Comparison of ENCODE assay signal across 11 cellular contexts in the genomic region with DNA sequence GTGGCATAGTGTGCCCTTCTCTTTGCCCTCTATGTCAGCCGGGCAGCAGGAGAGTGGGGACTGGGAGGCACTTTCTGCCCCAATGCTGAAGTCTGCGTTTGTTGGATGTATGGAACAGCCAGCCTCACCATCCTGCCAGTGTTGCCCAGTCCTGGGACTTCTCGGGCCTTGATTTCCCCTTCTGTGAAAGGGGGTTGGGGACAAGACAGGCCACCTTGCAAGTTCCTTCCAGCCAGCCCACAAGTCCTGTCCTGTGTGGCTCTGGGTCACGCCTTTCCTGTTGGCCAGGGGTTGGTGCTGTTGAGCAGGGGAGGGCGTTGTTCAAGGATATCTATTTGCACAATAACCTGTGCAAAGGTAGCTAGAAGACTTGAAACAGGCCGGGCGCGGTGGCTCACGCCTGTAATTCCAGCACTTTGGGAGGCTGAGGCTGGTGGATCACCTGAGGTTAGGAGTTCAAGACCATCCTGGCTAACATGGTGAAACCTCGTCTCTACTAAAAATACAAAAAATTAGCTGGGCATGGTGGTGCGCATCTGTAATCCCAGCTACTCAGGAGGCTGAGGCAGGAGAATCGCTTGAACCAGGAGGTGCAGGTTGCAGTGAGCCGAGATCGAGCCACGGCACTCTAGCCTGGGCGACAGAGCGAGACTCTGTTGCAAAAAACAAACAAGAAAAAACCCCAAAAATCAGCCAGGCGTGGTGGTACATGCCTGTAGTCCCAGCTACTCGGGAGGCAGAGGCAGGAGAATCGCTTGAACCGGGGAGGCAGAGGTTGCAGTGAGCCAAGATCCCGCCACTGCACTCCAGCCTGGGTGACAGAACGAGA. TPM values are rescaled to one million over a fixed set of nuclear protein-coding genes. Genes with fewer than 3 reads are reported as not detected.
DNase-seq lines count a peak whose midpoint lies in the region; ATAC-seq and TF ChIP-seq lines count a peak whose summit lies in the region.
"Not testable (repeated sequence)": the region's sequence is repeated elsewhere in the genome, so short reads cannot be mapped to it uniquely, and the experiment has no call there.
"Had no signal": no experiment of that assay in that cellular context is flagged by ENCODE, and none has a peak within 500 bp of the region (broad histone marks: within the 10 kb centered on the region; RNA-seq: fewer than 3 reads in every experiment).

No MANE protein-coding gene starts in this region.

- H3K4me2 ChIP-seq in SU-DHL-6 (ENCODE audit: low read depth, low read length, poor library complexity, severe bottlenecking): peak overlapping the region; percentile 63

- not testable (repeated sequence) for H3K4me3 ChIP-seq in A673 (ENCODE audit: low read depth, low read length, poor library complexity, severe bottlenecking); NB4 (ENCODE audit: low read depth, low read length); SU-DHL-6 (ENCODE audit: insufficient read depth, low read length, poor library complexity, severe bottlenecking); right lobe of liver; prostate gland

- H3K27me3 ChIP-seq in A673 (replicated peaks; ENCODE audit: insufficient read depth, low read depth, low read length, poor library complexity); SU-DHL-6 (ENCODE audit: low read length); right lobe of liver; prostate gland (replicated peaks; ENCODE audit: insufficient read depth): not testable (repeated sequence)

- H3K36me3 ChIP-seq in A673 (ENCODE audit: insufficient read depth, low read length, poor library complexity, severe bottlenecking); SU-DHL-6 (ENCODE audit: low read length); right lobe of liver; prostate gland: not testable (repeated sequence)

- H4K20me1 ChIP-seq in SU-DHL-6 (ENCODE audit: low read depth, low read length): not testable (repeated sequence)

- peak overlapping the region; percentile 44 for H3K4me3 Mint-ChIP-seq in activated naive CD4-positive, alpha-beta T cell treated with anti-CD3 and anti-CD28 coated beads, Interleukin-2, amount 50 U/mL, for 24 hours
- H3K4me3 Mint-ChIP-seq in effector memory CD8-positive, alpha-beta T cell: peak overlapping the region; percentile 74 to 76

- not testable (repeated sequence) for TF ChIP-seq POLR2A in NB4 (IDR thresholded peaks at IDR 0.05; ENCODE audit: extremely low read depth, insufficient read length); right lobe of liver (IDR thresholded peaks at IDR 0.05); prostate gland (IDR thresholded peaks at IDR 0.05)

- BruUV-seq in A673 (replicated peaks; lab: Mats Ljungman, UMichigan): not testable (repeated sequence)

- peaks cover 16% of the 10 kb centered on the region for H3K4me1 ChIP-seq in A673 (ENCODE audit: insufficient read depth, low read length, poor library complexity, severe bottlenecking)
- H3K4me1 ChIP-seq in right lobe of liver: peaks cover 0 to 43% (median 15%) of the 10 kb centered on the region in 4 donors
- peaks cover 14% of the 10 kb centered on the region for H3K4me1 ChIP-seq in prostate gland (replicated peaks)

- not testable (repeated sequence) for H3K9me3 ChIP-seq in A673 (ENCODE audit: low read depth, low read length, poor library complexity, severe bottlenecking); SU-DHL-6 (ENCODE audit: insufficient read depth, low read length); right lobe of liver; prostate gland

- H3K4me1 Mint-ChIP-seq in activated naive CD4-positive, alpha-beta T cell treated with anti-CD3 and anti-CD28 coated beads, Interleukin-2, amount 50 U/mL, for 24 hours: peaks cover 56% of the 10 kb centered on the region
- peaks cover 41 to 48% of the 10 kb centered on the region in 2 donors for H3K4me1 Mint-ChIP-seq in effector memory CD8-positive, alpha-beta T cell (ENCODE audit: low read depth in 2 of 2)

- H3K27ac ChIP-seq in A673 (ENCODE audit: low read depth, low read length, poor library complexity, severe bottlenecking); prostate gland: not testable (repeated sequence)
- H3K27ac ChIP-seq in SU-DHL-6 (ENCODE audit: low read depth, low read length) (peak overlapping the region; percentile 49), right lobe of liver (peak overlapping the region in 1 of 3 donors; percentile 31)

- intact Hi-C loops in A673 (cut with micrococcal nuclease; ENCODE audit: unreplicated experiment); right lobe of liver (cut with DNase I); prostate gland (cut with DNase I): not testable (repeated sequence)

- H3K79me2 ChIP-seq in SU-DHL-6 (ENCODE audit: insufficient read depth, low read length): peaks cover 27% of the 10 kb centered on the region

- not testable (repeated sequence) for H3K9me3 Mint-ChIP-seq in activated naive CD4-positive, alpha-beta T cell treated with anti-CD3 and anti-CD28 coated beads, Interleukin-2, amount 50 U/mL, for 24 hours; effector memory CD8-positive, alpha-beta T cell

- 33% methylated on average over 16 of the region's 23 CpGs for WGBS in right lobe of liver (ENCODE audit: insufficient coverage, low coverage, low lambda C conversion rate, missing lambda C conversion rate)
- WGBS in prostate gland: 78% methylated on average over 23 of the region's 23 CpGs

- not testable (repeated sequence) for H3K36me3 Mint-ChIP-seq in activated naive CD4-positive, alpha-beta T cell treated with anti-CD3 and anti-CD28 coated beads, Interleukin-2, amount 50 U/mL, for 24 hours
- peaks cover 13% of the 10 kb centered on the region for H3K36me3 Mint-ChIP-seq in effector memory CD8-positive, alpha-beta T cell (ENCODE audit: insufficient read depth)

- peak overlapping the region; percentile 30 for H3K27ac Mint-ChIP-seq in activated naive CD4-positive, alpha-beta T cell treated with anti-CD3 and anti-CD28 coated beads, Interleukin-2, amount 50 U/mL, for 24 hours
- H3K27ac Mint-ChIP-seq in effector memory CD8-positive, alpha-beta T cell: peak overlapping the region; percentile 49

- H3K9me2 ChIP-seq in SU-DHL-6 (replicated peaks; ENCODE audit: insufficient read depth, low read length): not testable (repeated sequence)

- not testable (repeated sequence) for H3K27me3 Mint-ChIP-seq in activated naive CD4-positive, alpha-beta T cell treated with anti-CD3 and anti-CD28 coated beads, Interleukin-2, amount 50 U/mL, for 24 hours; effector memory CD8-positive, alpha-beta T cell

- CTCF ChIA-PET in A673 (lab: Charles Lee): not testable (repeated sequence)

- DNase-seq in A673 (ENCODE audit: low spot score); effector memory CD8-positive, alpha-beta T cell: not testable (repeated sequence)
- DNase-seq in NB4 (ENCODE audit: low read depth) (peak; percentile 60), right lobe of liver (peak in 2 of 3 donors; percentile 59 to 74), prostate gland (ENCODE audit: low spot score) (peak; percentile 47)

- H2AFZ ChIP-seq in SU-DHL-6 (ENCODE audit: low read depth, low read length, severe bottlenecking): not testable (repeated sequence)

- not testable (repeated sequence) for H3F3A ChIP-seq in SU-DHL-6 (ENCODE audit: insufficient read depth)

- ATAC-seq in effector memory CD8-positive, alpha-beta T cell (replicated peaks): not testable (repeated sequence)
- peak; percentile 29 to 50 (median 46) for ATAC-seq in right lobe of liver

- 0 out of 2 replicates have a peak, but pooled peaks have one; percentile 15 for TF ChIP-seq CTCF in A673 (conservative IDR thresholded peaks at IDR 0.05; ENCODE audit: low read depth, low read length)
- TF ChIP-seq CTCF in GM12872 (IDR thresholded peaks at IDR 0.05; ENCODE audit: insufficient read depth, low read depth, low read length): peak; percentile 51
- peak; percentile 31 for TF ChIP-seq CTCF in NB4 (IDR thresholded peaks at IDR 0.05; ENCODE audit: low read depth, low read length)
- peak; percentile 30 for TF ChIP-seq CTCF in SU-DHL-6 (IDR thresholded peaks at IDR 0.05; ENCODE audit: insufficient read depth, low read length, poor library complexity, severe bottlenecking)
- peak; percentile 20 to 53 (median 38) for TF ChIP-seq CTCF in right lobe of liver (IDR thresholded peaks at IDR 0.05)
- peak in 1 of 4 experiments; percentile 25 for TF ChIP-seq CTCF in prostate gland (IDR thresholded peaks at IDR 0.05)

- POLR2A ChIA-PET in A673 (lab: Charles Lee; ENCODE audit: low non-redundant PET): not testable (repeated sequence)

- H3K9ac ChIP-seq in SU-DHL-6 (ENCODE audit: low read length): peak overlapping the region; percentile 72; the same call in 1 of the 2 replicates

RNA-seq across cellular contexts. Expression of a gene that starts 2.9 kb away (rescaled TPM):
- total RNA-seq in A673 (2021): 112 and 122 TPM in 2 replicates
- 10 to 100 TPM; 68.3 to 97.6 (median 73.7) TPM for total RNA-seq in right lobe of liver
- 100 to 1,000 TPM in 1 of 2 donors, 10 to 100 TPM in 1; 99.4 to 235 TPM for total RNA-seq in prostate gland

RNA-seq across cellular contexts. Expression of a gene that starts 17.1 kb away (rescaled TPM):
- not detected in 2 replicates for total RNA-seq in A673 (2021)
- not detected for total RNA-seq in right lobe of liver
- total RNA-seq in prostate gland: not detected
- total RNA-seq: A172, sigmoid colon, suprapubic skin had no signal

RNA-seq across cellular contexts. Expression of a gene that starts 36.4 kb away (rescaled TPM):
- total RNA-seq in A673 (2021): 13.3 and 14.0 TPM in 2 replicates
- 10 to 100 TPM in 4 of 6 experiments, 1 to 10 TPM in 2; 6.9 to 15.4 (median 13.1) TPM for total RNA-seq in right lobe of liver
- total RNA-seq in prostate gland: 10 to 100 TPM; 62.5 to 71.3 TPM

RNA-seq across cellular contexts. Expression of a gene that starts 41.1 kb away (rescaled TPM):
- not detected in 2 replicates for total RNA-seq in A673 (2021)
- total RNA-seq in right lobe of liver: 1 to 10 TPM in 2 of 6 experiments, under 1 TPM in 1, not detected in 3; 0.29 to 2.3 (median 1.4) TPM
- total RNA-seq in prostate gland: not detected
- total RNA-seq: A172, sigmoid colon, suprapubic skin had no signal

RNA-seq across cellular contexts. Expression of a gene that starts 50.6 kb away (rescaled TPM):
- 0.21 TPM in 1 of 2 replicates, not detected in the other for total RNA-seq in A673 (2021)
- total RNA-seq in right lobe of liver: 1 to 10 TPM in 4 of 6 experiments, under 1 TPM in 2; 0.92 to 2.0 (median 1.2) TPM
- 1 to 10 TPM; 1.6 to 2.7 TPM for total RNA-seq in prostate gland
